ENCODE assay signal across 12 cellular contexts in genomic region chr1:85495556-85495955, GRCh38. TPM values are rescaled to one million over a fixed set of nuclear protein-coding genes. Genes with fewer than 3 reads are reported as not detected.
DNase-seq lines count a peak whose midpoint lies in the region; ATAC-seq, FAIRE-seq and TF ChIP-seq lines count a peak whose summit lies in the region.
"Had no signal": no experiment of that assay in that cellular context is flagged by ENCODE, and none has a peak within 500 bp of the region (broad histone marks: within the 10 kb centered on the region; RNA-seq: fewer than 3 reads in every experiment).

No MANE protein-coding gene starts in this region.

- dilution Hi-C loops in keratinocyte (cut with MboI; ENCODE audit: extremely low pct_ligation_motif_present, low sequenced_read_pairs): no loop called here

- H3K27ac ChIP-seq in SK-N-SH (ENCODE audit: low read depth in 2 of 2, low read length in 1 of 2) (peak overlapping the region; percentile 78 to 99), keratinocyte (ENCODE audit: control insufficient read depth, insufficient read depth, low read length) (peak overlapping the region; percentile 30)
- H3K27ac ChIP-seq: right atrium auricular region had no signal

- H2AFZ ChIP-seq in SK-N-SH (ENCODE audit: low read depth) (no peak overlapping the region), keratinocyte (ENCODE audit: control insufficient read depth, low read length) (peak overlapping the region; percentile 7)

- no peaks in the 10 kb centered on the region for H3K9me1 ChIP-seq in keratinocyte (ENCODE audit: control insufficient read depth, extremely low read depth, insufficient read depth, low read length)

- CTCF ChIA-PET in SK-N-SH (lab: Yijun Ruan, JAX): interaction anchor here (0.7 to 3.3 kb wide), 3 partner anchors 91 to 523 kb away, joined by 3 to 30 read pairs (median 3); no protein-coding TSS in a partner anchor

- 25% methylated on average over 6 of the region's 6 CpGs for WGBS in SK-N-SH (ENCODE audit: low lambda C conversion rate)

- no peak for TF ChIP-seq RAD21 in SK-N-SH (IDR thresholded peaks at IDR 0.05; ENCODE audit: low read length)

- H3K9me3 ChIP-seq in SK-N-SH (peaks cover 2% of the 10 kb centered on the region; the same call in 1 of the 2 replicates), keratinocyte (ENCODE audit: control insufficient read depth, low read depth, low read length) (no peaks in the 10 kb centered on the region)
- H3K9me3 ChIP-seq: right atrium auricular region had no signal

- H3K36me3 ChIP-seq in SK-N-SH (replicated peaks in 1 of 2; ENCODE audit: control insufficient read depth in 1 of 2, insufficient read depth in 2 of 2, low read length in 1 of 2) (peaks cover 8 to 21% of the 10 kb centered on the region in 2 experiments), keratinocyte (ENCODE audit: control insufficient read depth in 2 of 2, extremely low read depth in 1 of 2, insufficient read depth in 2 of 2, low read length in 2 of 2) (no peaks in the 10 kb centered on the region)
- H3K36me3 ChIP-seq: right atrium auricular region had no signal

- TF ChIP-seq CTCF in SK-N-SH (IDR thresholded peaks at IDR 0.05): no peak
- no peak for TF ChIP-seq CTCF in keratinocyte (optimal IDR thresholded peaks at IDR 0.05 in 1 of 3, IDR thresholded peaks at IDR 0.05 in 1 of 3, conservative IDR thresholded peaks at IDR 0.05 in 1 of 3; ENCODE audit: extremely low read depth in 1 of 3, insufficient read depth in 2 of 3, low read length in 3 of 3)

- peak in 1 of 2 experiments; percentile 82; a peak in 1 of 4 replicates for TF ChIP-seq EP300 in SK-N-SH (IDR thresholded peaks at IDR 0.05; ENCODE audit: borderline replicate concordance in 1 of 2, low read depth in 1 of 2, low read length in 1 of 2)

- POLR2A ChIA-PET in SK-N-SH (lab: Yijun Ruan, JAX): no interaction called here

- H3K79me2 ChIP-seq in SK-N-SH (ENCODE audit: insufficient read depth): peaks cover 71% of the 10 kb centered on the region
- H3K79me2 ChIP-seq in keratinocyte (ENCODE audit: control insufficient read depth, insufficient read depth, low read length): no peaks in the 10 kb centered on the region

- DNase-seq in NCI-H2196 (lab: John Stamatoyannopoulos, UW; ENCODE audit: unreplicated experiment) (peak; percentile 16), NCI-H2196 treated with DMSO at 0.1 percent for 48 hours (lab: John Stamatoyannopoulos, UW; ENCODE audit: unreplicated experiment) (no peak), SK-N-SH (no peak), keratinocyte (ENCODE audit: low read depth, low spot score) (peak; percentile 73), urothelium cell line (ENCODE audit: low spot score) (peak; percentile 85)
- DNase-seq in activated CD4-positive, CD25-positive, alpha-beta regulatory T cell treated with anti-CD3 and anti-CD28 coated beads, Interleukin-2, amount 50 U/mL, for 72 hours: no peak
- DNase-seq: NCI-H345, T-helper 9 cell had no signal

- ATAC-seq in HG02840 (IDR thresholded peaks at IDR 0.05; ENCODE audit: low FRiP score, unreplicated experiment): no peak
- no peak for ATAC-seq in HG02981 (IDR thresholded peaks at IDR 0.05; ENCODE audit: unreplicated experiment)
- ATAC-seq: activated T-helper 17 cell treated with anti-CD3 and anti-CD28 coated beads, Interleukin-2, amount 50 U/mL, for 72 hours had no signal

- peaks cover 33 to 40% of the 10 kb centered on the region in 2 experiments for H3K4me1 ChIP-seq in SK-N-SH (ENCODE audit: control insufficient read depth in 1 of 2, insufficient read depth in 2 of 2, low read depth in 1 of 2, low read length in 1 of 2)
- H3K4me1 ChIP-seq in keratinocyte (ENCODE audit: control insufficient read depth, extremely low read depth, insufficient read depth, low read length): peaks cover 28% of the 10 kb centered on the region
- H3K4me1 ChIP-seq: right atrium auricular region had no signal

- FAIRE-seq in keratinocyte (lab: Jason Lieb, UNC) (peak; percentile 98), urothelium cell line (lab: Jason Lieb, UNC) (peak; percentile 66)

- H3F3A ChIP-seq in SK-N-SH (replicated peaks; ENCODE audit: insufficient read depth): peaks cover 46% of the 10 kb centered on the region

- H3K4me2 ChIP-seq in SK-N-SH (peak overlapping the region; percentile 62), keratinocyte (ENCODE audit: control insufficient read depth, extremely low read depth, insufficient read depth, low read depth, low read length) (peak overlapping the region; percentile 26)

- H3K27me3 ChIP-seq in SK-N-SH (ENCODE audit: insufficient read depth) (no peaks in the 10 kb centered on the region), keratinocyte (ENCODE audit: control insufficient read depth, extremely low read depth, insufficient read depth, low read length) (no peaks in the 10 kb centered on the region)
- H3K27me3 ChIP-seq: right atrium auricular region had no signal

- H3K9me2 ChIP-seq in SK-N-SH: no peaks in the 10 kb centered on the region

- H3K4me3 ChIP-seq in SK-N-SH (ENCODE audit: low read depth in 2 of 2, low read length in 1 of 2) (no peak overlapping the region; a peak in 1 of 4 replicates), keratinocyte (ENCODE audit: control insufficient read depth in 2 of 3, extremely low read depth in 1 of 3, insufficient read depth in 2 of 3, low read depth in 1 of 3, low read length in 3 of 3) (peak overlapping the region in 2 of 3 experiments; percentile 8 to 39)
- H3K4me3 ChIP-seq: right atrium auricular region had no signal

- H3K9ac ChIP-seq in SK-N-SH (peak overlapping the region; percentile 36; the same call in 1 of the 2 replicates), keratinocyte (ENCODE audit: control insufficient read depth, extremely low read depth, insufficient read depth, low read length) (peak overlapping the region; percentile 42)

- no peaks in the 10 kb centered on the region for H4K20me1 ChIP-seq in SK-N-SH (ENCODE audit: insufficient read depth)
- no peaks in the 10 kb centered on the region for H4K20me1 ChIP-seq in keratinocyte (ENCODE audit: control insufficient read depth, extremely low read depth, insufficient read depth, low read length)

TF ChIP-seq in SK-N-SH, 30 proteins besides CTCF, POLR2A, EP300 and RAD21 (continues in another document):
- TF ChIP-seq TAF1 (IDR thresholded peaks at IDR 0.05; ENCODE audit: borderline replicate concordance, low read depth, low read length) (no peak), CHD2 (IDR thresholded peaks at IDR 0.05; ENCODE audit: low read length, partially characterized antibody) (no peak), PBX3 (IDR thresholded peaks at IDR 0.05) (peak; percentile 81), NFIC (IDR thresholded peaks at IDR 0.05; ENCODE audit: borderline replicate concordance) (peak; percentile 77), REST (IDR thresholded peaks at IDR 0.05; ENCODE audit: low read depth, low read length) (0 out of 2 replicates have a peak, but pooled peaks have one; percentile 26), TCF12 (IDR thresholded peaks at IDR 0.05) (peak; percentile 90), FOSL2 (IDR thresholded peaks at IDR 0.05; ENCODE audit: borderline replicate concordance, low read depth) (peak; percentile 73; the same call in 1 of the 2 replicates), TEAD4 (IDR thresholded peaks at IDR 0.05; ENCODE audit: borderline replicate concordance, insufficient read depth) (peak; percentile 60)

RNA-seq across cellular contexts. Expression of gene DDAH1, which starts 30.6 kb away (rescaled TPM):
- polyA plus RNA-seq in SK-N-SH (2012; rRNA removed) (64.3 and 80.2 TPM in 2 replicates), keratinocyte (2.3 to 7.5 TPM (median 5.8 TPM) in 3 replicates)
- 71.3 and 82.7 TPM in 2 replicates for polyA plus RNA-seq in SK-N-SH (2012; cell fraction: cytosol; rRNA removed)
- polyA plus RNA-seq in SK-N-SH (2012; cell fraction: nucleus; rRNA removed): 37.6 and 47.8 TPM in 2 replicates
- polyA plus RNA-seq in keratinocyte (2011; ENCODE audit: low read depth): 0.96 TPM
- 3.8 and 7.6 TPM in 2 replicates for polyA plus RNA-seq in keratinocyte (2011; cell fraction: cytosol; rRNA removed)
- polyA plus RNA-seq in keratinocyte (2011; cell fraction: nucleus; rRNA removed): 2.5 and 2.9 TPM in 2 replicates
- 0.87 and 5.3 TPM in 2 replicates for polyA plus RNA-seq in keratinocyte (2012; ENCODE audit: low replicate concordance)
- polyA minus RNA-seq in keratinocyte: 2.2 to 10.8 TPM (median 5.4 TPM) in 3 replicates
- polyA minus RNA-seq in keratinocyte (2011; cell fraction: cytosol; rRNA and poly(A)+ RNA removed): 3.8 TPM
- polyA minus RNA-seq in keratinocyte (2011; cell fraction: nucleus; rRNA and poly(A)+ RNA removed): 1.3 and 3.1 TPM in 2 replicates

Comparison
In these comparisons a context has a peak if more than half of its experiments do, and no peak if none do; other contexts are left out.
1. DNase-seq: peak in NCI-H2196 (single experiment), keratinocyte (single experiment) and urothelium cell line (single experiment); none in NCI-H2196 treated with DMSO at 0.1 percent for 48 hours (single experiment), SK-N-SH (single experiment) and activated CD4-positive, CD25-positive, alpha-beta regulatory T cell treated with anti-CD3 and anti-CD28 coated beads, Interleukin-2, amount 50 U/mL, for 72 hours (single experiment).
2. H3K4me3 ChIP-seq: peak in keratinocyte (2 of 3); none in SK-N-SH (0 of 2).